In the genomic region with DNA sequence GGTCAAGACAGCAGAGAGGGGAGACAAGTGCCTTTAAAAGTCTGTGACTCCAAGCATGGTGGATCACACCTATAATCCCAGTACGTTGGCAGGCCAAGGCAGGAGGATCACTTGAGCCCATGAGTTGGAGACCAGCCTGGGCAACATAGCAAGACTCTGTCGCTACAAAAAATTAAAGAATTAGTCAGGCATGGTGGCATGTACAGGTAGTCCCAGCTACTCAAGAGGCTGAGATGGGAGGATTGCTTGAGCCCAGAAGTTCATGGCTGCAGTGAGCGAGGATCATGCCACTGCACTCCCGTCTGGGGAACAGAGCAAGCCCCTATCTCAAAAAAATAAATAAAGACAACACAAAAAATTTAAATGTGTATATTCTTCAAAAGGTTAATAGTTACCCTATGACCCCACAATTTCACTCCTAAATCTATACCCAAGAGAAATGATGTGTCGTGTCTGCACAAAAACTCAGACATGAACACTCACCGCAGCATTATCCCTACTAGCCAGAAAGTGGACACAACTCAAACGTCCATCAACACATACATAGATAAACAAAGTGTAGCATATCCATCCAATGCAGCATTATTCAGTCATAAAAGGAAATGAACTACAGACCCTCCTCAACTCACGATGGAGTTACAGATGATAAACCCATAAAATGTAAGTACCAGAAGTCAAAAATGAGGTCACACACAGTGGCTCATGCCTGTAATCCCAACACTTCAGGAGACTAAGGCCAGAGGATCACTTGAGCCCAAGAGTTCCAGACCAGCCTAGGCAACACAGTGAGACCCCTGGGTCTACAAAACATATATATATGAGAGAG, we compare ENCODE assay signal across 12 cellular contexts. TPM values are rescaled to one million over a fixed set of nuclear protein-coding genes. Genes with fewer than 3 reads are reported as not detected.
DNase-seq lines count a peak whose midpoint lies in the region; ATAC-seq and TF ChIP-seq lines count a peak whose summit lies in the region.
"Had no signal": no experiment of that assay in that cellular context is flagged by ENCODE, and none has a peak within 500 bp of the region (broad histone marks: within the 10 kb centered on the region; RNA-seq: fewer than 3 reads in every experiment).

No MANE protein-coding gene starts in this region.

- H3K4me3 ChIP-seq in heart right ventricle: no peak overlapping the region
- no peak overlapping the region for H3K4me3 ChIP-seq in coronary artery
- no peak overlapping the region for H3K4me3 ChIP-seq in upper lobe of left lung

- POLR2A ChIA-PET in naive thymus-derived CD8-positive, alpha-beta T cell (lab: Charles Lee): interaction anchor here (1.8 kb wide), 1 partner anchor 24 kb away, joined by 4 read pairs; a partner anchor contains a TSS

- no peak for TF ChIP-seq POLR2A in upper lobe of left lung (IDR thresholded peaks at IDR 0.05)

- H3K9me3 Mint-ChIP-seq in naive thymus-derived CD8-positive, alpha-beta T cell: no peaks in the 10 kb centered on the region

- TF ChIP-seq CTCF in heart right ventricle (IDR thresholded peaks at IDR 0.05) (no peak), coronary artery (IDR thresholded peaks at IDR 0.05) (no peak), upper lobe of left lung (IDR thresholded peaks at IDR 0.05) (no peak)

- H3K36me3 ChIP-seq in heart right ventricle (peaks cover 0 to 7% (median 0%) of the 10 kb centered on the region in 9 donors), upper lobe of left lung (no peaks in the 10 kb centered on the region)

- 77 to 87% methylated on average over 8 of the region's 8 CpGs for WGBS in heart right ventricle, 2 donors
- whole genome bisulfite sequencing in upper lobe of left lung, 2 donors: 87% methylated on average over 8 of the region's 8 CpGs

- H3K4me1 ChIP-seq in heart right ventricle: peaks cover 2 to 92% (median 71%) of the 10 kb centered on the region in 9 donors
- peaks cover 40 to 71% (median 59%) of the 10 kb centered on the region in 4 donors for H3K4me1 ChIP-seq in upper lobe of left lung

- no peak for TF ChIP-seq EP300 in upper lobe of left lung (IDR thresholded peaks at IDR 0.05)

- intact Hi-C loops in heart right ventricle (cut with DNase I) (loop anchor here in 1 of 10 donors (2.0 kb wide), 1 partner anchor 14 kb away; no protein-coding TSS in a partner anchor), Right ventricle myocardium superior (cut with DNase I) (no loop called here)

- peaks cover 9 to 77% (median 12%) of the 10 kb centered on the region in 3 donors for H3K36me3 Mint-ChIP-seq in naive thymus-derived CD8-positive, alpha-beta T cell

- H3K27ac ChIP-seq in heart right ventricle: peak overlapping the region in 7 of 10 donors; percentile 47 to 85 (median 68)
- H3K27ac ChIP-seq in coronary artery: peak overlapping the region; percentile 63 to 79
- H3K27ac ChIP-seq in upper lobe of left lung: peak overlapping the region; percentile 83 to 89 (median 86)

- peak overlapping the region in 1 of 10 donors; percentile 5 for H3K4me3 Mint-ChIP-seq in naive thymus-derived CD8-positive, alpha-beta T cell

- no peak for DNase-seq in heart right ventricle
- no peak for DNase-seq in Right ventricle myocardium superior
- DNase-seq in coronary artery (ENCODE audit: low spot score): no peak
- DNase-seq in naive thymus-derived CD8-positive, alpha-beta T cell: no peak
- DNase-seq in upper lobe of left lung: no peak
- DNase-seq in mucosa of gallbladder (ENCODE audit: low spot score): no peak
- DNase-seq in NCI-H1417 (lab: John Stamatoyannopoulos, UW): no peak
- DNase-seq in NCI-H748 (lab: John Stamatoyannopoulos, UW; ENCODE audit: unreplicated experiment): no peak
- DNase-seq: activated gamma-delta T cell; mesendoderm; NCI-H510A; stimulated activated CD4-positive, alpha-beta T cell treated with anti-CD3 and anti-CD28 coated beads, Interleukin-4, amount 100 ng/mL, for 24 hours had no signal

- ATAC-seq in heart right ventricle (no peak), Right ventricle myocardium superior (ENCODE audit: poor library complexity) (no peak), upper lobe of left lung (ENCODE audit: low FRiP score in 2 of 2) (no peak)
- ATAC-seq in naive thymus-derived CD8-positive, alpha-beta T cell: no peak

- H3K27me3 Mint-ChIP-seq in naive thymus-derived CD8-positive, alpha-beta T cell: no peaks in the 10 kb centered on the region

- H3K4me1 Mint-ChIP-seq in naive thymus-derived CD8-positive, alpha-beta T cell: peaks cover 37 to 87% (median 77%) of the 10 kb centered on the region in 4 donors

- H3K27ac Mint-ChIP-seq in naive thymus-derived CD8-positive, alpha-beta T cell: peak overlapping the region in 9 of 10 donors; percentile 1 to 86 (median 54)

- H3K9me3 ChIP-seq in heart right ventricle: no peaks in the 10 kb centered on the region
- no peaks in the 10 kb centered on the region for H3K9me3 ChIP-seq in upper lobe of left lung

- H3K27me3 ChIP-seq in heart right ventricle: no peaks in the 10 kb centered on the region
- H3K27me3 ChIP-seq in upper lobe of left lung: no peaks in the 10 kb centered on the region

RNA-seq across cellular contexts. Expression of a gene that starts 23.9 kb away (rescaled TPM):
- total RNA-seq in heart right ventricle: 10 to 100 TPM; 22.0 to 39.0 (median 29.0) TPM
- 10 to 100 TPM in 1 of 2 donors, 1 to 10 TPM in 1; 6.4 to 22.5 TPM for polyA plus RNA-seq in heart right ventricle
- total RNA-seq in Right ventricle myocardium superior: 37.7 TPM
- total RNA-seq in naive thymus-derived CD8-positive, alpha-beta T cell: 10 to 100 TPM; 61.8 to 67.8 TPM
- polyA plus RNA-seq in naive thymus-derived CD8-positive, alpha-beta T cell: 10 to 100 TPM in 2 of 3 donors, 1 to 10 TPM in 1; 8.9 to 20.4 (median 13.5) TPM
- total RNA-seq in upper lobe of left lung: 100 to 1,000 TPM in 1 of 6 donors, 10 to 100 TPM in 5; 24.6 to 120 (median 51.8) TPM
- 55.2 TPM for total RNA-seq in mucosa of gallbladder
